ENCODE assay signal across 15 cellular contexts in genomic region chr5:137796279-137796678, GRCh38. TPM values are rescaled to one million over a fixed set of nuclear protein-coding genes. Genes with fewer than 3 reads are reported as not detected.
DNase-seq lines count a peak whose midpoint lies in the region; ATAC-seq and TF ChIP-seq lines count a peak whose summit lies in the region.
"Had no signal": no experiment of that assay in that cellular context is flagged by ENCODE, and none has a peak within 500 bp of the region (broad histone marks: within the 10 kb centered on the region; RNA-seq: fewer than 3 reads in every experiment).

No MANE protein-coding gene starts in this region.

- no peak overlapping the region for H3K4me3 ChIP-seq in SK-N-SH (ENCODE audit: low read depth in 2 of 2, low read length in 1 of 2)
- H3K4me3 ChIP-seq in mucosa of descending colon: no peak overlapping the region
- H3K4me3 ChIP-seq: BLaER1 treated with 17β-estradiol and CSF1 and Interleukin-3, amounts not matched to agents 10 nM and 100 nM; GM23338 had no signal

- no peaks in the 10 kb centered on the region for H4K20me1 ChIP-seq in SK-N-SH (ENCODE audit: insufficient read depth)
- H4K20me1 ChIP-seq: BLaER1 treated with 17β-estradiol and CSF1 and Interleukin-3, amounts not matched to agents 10 nM and 100 nM had no signal

- H3K79me2 ChIP-seq in SK-N-SH (ENCODE audit: insufficient read depth): no peaks in the 10 kb centered on the region

- H3K9me2 ChIP-seq in SK-N-SH: no peaks in the 10 kb centered on the region

- CTCF ChIA-PET in SK-N-SH (lab: Yijun Ruan, JAX): interaction anchor here (4.2 kb wide), 1 partner anchor 17 kb away, joined by 16 read pairs; no protein-coding TSS in a partner anchor
- CTCF ChIA-PET in RWPE1 (lab: Yijun Ruan, JAX): interaction anchor here (0.5 kb wide), 1 partner anchor 1986 kb away, joined by 3 read pairs; no protein-coding TSS in a partner anchor

- H2AFZ ChIP-seq in SK-N-SH (ENCODE audit: low read depth): no peak overlapping the region

- no peak overlapping the region for H3K27ac ChIP-seq in SK-N-SH (ENCODE audit: low read depth in 2 of 2, low read length in 1 of 2)
- peak overlapping the region; percentile 80 for H3K27ac ChIP-seq in VCaP
- no peak overlapping the region for H3K27ac ChIP-seq in RWPE1
- H3K27ac ChIP-seq: BLaER1 treated with 17β-estradiol and CSF1 and Interleukin-3, amounts not matched to agents 10 nM and 100 nM had no signal

- H3K9me3 ChIP-seq in SK-N-SH (no peaks in the 10 kb centered on the region), mucosa of descending colon (no peaks in the 10 kb centered on the region)
- H3K9me3 ChIP-seq: BLaER1 treated with 17β-estradiol and CSF1 and Interleukin-3, amounts not matched to agents 10 nM and 100 nM had no signal

- TF ChIP-seq RAD21 in SK-N-SH (IDR thresholded peaks at IDR 0.05; ENCODE audit: low read length): no peak

- TF ChIP-seq EP300 in SK-N-SH (IDR thresholded peaks at IDR 0.05; ENCODE audit: borderline replicate concordance in 1 of 2, low read depth in 1 of 2, low read length in 1 of 2): no peak

- DNase-seq in SK-N-SH (no peak), mucosa of descending colon (no peak), NCI-H146 (lab: John Stamatoyannopoulos, UW) (no peak), RWPE1 (ENCODE audit: low spot score) (no peak)
- DNase-seq: 8988T; AML-193; Calu3; CD4-positive, CD25-positive, alpha-beta regulatory T cell; DMS 273 treated with DMSO at 0.1 percent for 48 hours; H7 had no signal

- TF ChIP-seq CTCF in SK-N-SH (IDR thresholded peaks at IDR 0.05) (no peak), VCaP (conservative IDR thresholded peaks at IDR 0.05) (no peak), mucosa of descending colon (IDR thresholded peaks at IDR 0.05) (no peak), RWPE1 (conservative IDR thresholded peaks at IDR 0.05; ENCODE audit: low read depth) (no peak)

- WGBS in SK-N-SH (ENCODE audit: low lambda C conversion rate): 33% methylated on average over 3 of the region's 3 CpGs

- H3K4me2 ChIP-seq in SK-N-SH: no peak overlapping the region
- H3K4me2 ChIP-seq: BLaER1 treated with 17β-estradiol and CSF1 and Interleukin-3, amounts not matched to agents 10 nM and 100 nM; GM23338 had no signal

- POLR2A ChIA-PET in SK-N-SH (lab: Yijun Ruan, JAX): no interaction called here
- POLR2A ChIA-PET in RWPE1 (lab: Yijun Ruan, JAX; ENCODE audit: low non-redundant PET): no interaction called here

- ATAC-seq in SK-N-SH treated with all-trans-retinoic acid at 6 μM for 48 hours: no peak
- peak; percentile 76 for ATAC-seq in mucosa of descending colon
- ATAC-seq in HG03342 (IDR thresholded peaks at IDR 0.05; ENCODE audit: unreplicated experiment): no peak
- ATAC-seq: GM23338 had no signal

- H3K27me3 ChIP-seq in SK-N-SH (ENCODE audit: insufficient read depth): no peaks in the 10 kb centered on the region
- H3K27me3 ChIP-seq: BLaER1 treated with 17β-estradiol and CSF1 and Interleukin-3, amounts not matched to agents 10 nM and 100 nM had no signal

- H3K9ac ChIP-seq in SK-N-SH: no peak overlapping the region
- H3K9ac ChIP-seq: BLaER1 treated with 17β-estradiol and CSF1 and Interleukin-3, amounts not matched to agents 10 nM and 100 nM had no signal

- intact Hi-C loops in mucosa of descending colon (cut with DNase I, micrococcal nuclease): no loop called here

- H3K36me3 ChIP-seq in SK-N-SH (replicated peaks in 1 of 2; ENCODE audit: control insufficient read depth in 1 of 2, insufficient read depth in 2 of 2, low read length in 1 of 2) (no peaks in the 10 kb centered on the region), mucosa of descending colon (ENCODE audit: low read depth) (no peaks in the 10 kb centered on the region)
- H3K36me3 ChIP-seq: BLaER1 treated with 17β-estradiol and CSF1 and Interleukin-3, amounts not matched to agents 10 nM and 100 nM had no signal

- H3F3A ChIP-seq in SK-N-SH (replicated peaks; ENCODE audit: insufficient read depth): no peaks in the 10 kb centered on the region

- H3K4me1 ChIP-seq in SK-N-SH (ENCODE audit: control insufficient read depth in 1 of 2, insufficient read depth in 2 of 2, low read depth in 1 of 2, low read length in 1 of 2) (no peaks in the 10 kb centered on the region; a peak in 1 of 4 replicates), mucosa of descending colon (ENCODE audit: low read depth) (no peaks in the 10 kb centered on the region)
- H3K4me1 ChIP-seq: BLaER1 treated with 17β-estradiol and CSF1 and Interleukin-3, amounts not matched to agents 10 nM and 100 nM had no signal

TF ChIP-seq in SK-N-SH, 30 proteins besides CTCF, POLR2A, EP300 and RAD21:
- TF ChIP-seq RCOR1 (IDR thresholded peaks at IDR 0.05; ENCODE audit: low read length) (0 out of 2 replicates have a peak, but pooled peaks have one; percentile 9), POLR2AphosphoS5 (IDR thresholded peaks at IDR 0.05; ENCODE audit: low read depth, low read length) (no peak), GABPA (IDR thresholded peaks at IDR 0.05; ENCODE audit: low read depth) (no peak), NRF1 (IDR thresholded peaks at IDR 0.05; ENCODE audit: low read depth, low read length) (no peak), CHD2 (IDR thresholded peaks at IDR 0.05; ENCODE audit: low read length, partially characterized antibody) (no peak), JUND (IDR thresholded peaks at IDR 0.05) (no peak), MEF2A (IDR thresholded peaks at IDR 0.05; ENCODE audit: borderline replicate concordance, low read depth) (no peak), IRF3 (IDR thresholded peaks at IDR 0.05; ENCODE audit: low read depth, low read length) (no peak)

TF ChIP-seq in SK-N-SH treated with all-trans-retinoic acid at 6 μM for 48 hours, 23 proteins besides CTCF, POLR2A, EP300 and RAD21:
- TF ChIP-seq CSRNP3 (CRISPR knock-in tag; IDR thresholded peaks at IDR 0.05) (no peak), ISL1 (CRISPR knock-in tag; IDR thresholded peaks at IDR 0.05) (no peak), TCF4 (CRISPR knock-in tag; IDR thresholded peaks at IDR 0.05; ENCODE audit: borderline replicate concordance) (no peak), GLIS3 (CRISPR knock-in tag; IDR thresholded peaks at IDR 0.05) (no peak), TOX (CRISPR knock-in tag; IDR thresholded peaks at IDR 0.05; ENCODE audit: borderline replicate concordance) (no peak)
- TF ChIP-seq, protein P1, sequence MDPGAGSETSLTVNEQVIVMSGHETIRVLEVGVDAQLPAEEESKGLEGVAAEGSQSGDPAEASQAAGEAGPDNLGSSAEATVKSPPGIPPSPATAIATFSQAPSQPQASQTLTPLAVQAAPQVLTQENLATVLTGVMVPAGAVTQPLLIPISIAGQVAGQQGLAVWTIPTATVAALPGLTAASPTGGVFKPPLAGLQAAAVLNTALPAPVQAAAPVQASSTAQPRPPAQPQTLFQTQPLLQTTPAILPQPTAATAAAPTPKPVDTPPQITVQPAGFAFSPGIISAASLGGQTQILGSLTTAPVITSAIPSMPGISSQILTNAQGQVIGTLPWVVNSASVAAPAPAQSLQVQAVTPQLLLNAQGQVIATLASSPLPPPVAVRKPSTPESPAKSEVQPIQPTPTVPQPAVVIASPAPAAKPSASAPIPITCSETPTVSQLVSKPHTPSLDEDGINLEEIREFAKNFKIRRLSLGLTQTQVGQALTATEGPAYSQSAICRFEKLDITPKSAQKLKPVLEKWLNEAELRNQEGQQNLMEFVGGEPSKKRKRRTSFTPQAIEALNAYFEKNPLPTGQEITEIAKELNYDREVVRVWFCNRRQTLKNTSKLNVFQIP (CRISPR knock-in tag; IDR thresholded peaks at IDR 0.05; ENCODE audit: borderline replicate concordance, low read depth): no peak
TF ChIP-seq in SK-N-SH treated with all-trans-retinoic acid at 6 μM for 48 hours: peak in this region for 0.

RNA-seq across cellular contexts. Expression of gene HNRNPA0, which starts 42.1 kb away (rescaled TPM):
- polyA plus RNA-seq in SK-N-SH (2012; rRNA removed): 19.2 and 24.9 TPM in 2 replicates
- polyA plus RNA-seq in SK-N-SH (2012; cell fraction: cytosol; rRNA removed): 18.5 and 21.0 TPM in 2 replicates
- 12.0 TPM in 2 replicates for polyA plus RNA-seq in SK-N-SH (2012; cell fraction: nucleus; rRNA removed)
- 10 to 100 TPM; 16.9 to 27.9 (median 24.2) TPM for total RNA-seq in mucosa of descending colon
